In the genomic region with DNA sequence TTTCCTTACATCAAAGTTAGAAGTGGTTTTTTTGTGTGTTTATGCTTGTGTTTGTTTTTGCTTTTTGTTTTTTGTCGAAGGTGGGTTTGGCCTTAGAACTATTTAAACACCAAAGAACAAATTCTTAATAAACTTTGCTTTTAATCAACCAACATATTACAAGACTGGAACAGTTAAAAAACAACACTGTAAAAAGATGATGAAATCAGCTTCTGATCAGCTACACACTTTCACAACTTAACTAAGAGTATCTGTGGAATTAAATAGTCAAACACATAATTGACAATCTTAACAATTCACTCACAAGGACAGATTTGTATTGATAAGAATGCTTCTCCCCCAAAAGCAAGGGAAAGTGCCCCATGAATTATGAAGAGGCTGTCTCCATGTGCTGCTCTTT, we compare ENCODE assay signal across 1 cellular context.
TF ChIP-seq lines count a peak whose summit lies in the region.

No MANE protein-coding gene starts in this region.

TF ChIP-seq in K562, 482 proteins besides CTCF, POLR2A, EP300 and RAD21:
- TF ChIP-seq ZNF347 (CRISPR knock-in tag; IDR thresholded peaks at IDR 0.05; ENCODE audit: low read depth) = no peak
- no peak for TF ChIP-seq XRCC5 (IDR thresholded peaks at IDR 0.05; ENCODE audit: low read depth, low read length)
- no peak for TF ChIP-seq TRIM24 (IDR thresholded peaks at IDR 0.05)
- TF ChIP-seq, protein P1, sequence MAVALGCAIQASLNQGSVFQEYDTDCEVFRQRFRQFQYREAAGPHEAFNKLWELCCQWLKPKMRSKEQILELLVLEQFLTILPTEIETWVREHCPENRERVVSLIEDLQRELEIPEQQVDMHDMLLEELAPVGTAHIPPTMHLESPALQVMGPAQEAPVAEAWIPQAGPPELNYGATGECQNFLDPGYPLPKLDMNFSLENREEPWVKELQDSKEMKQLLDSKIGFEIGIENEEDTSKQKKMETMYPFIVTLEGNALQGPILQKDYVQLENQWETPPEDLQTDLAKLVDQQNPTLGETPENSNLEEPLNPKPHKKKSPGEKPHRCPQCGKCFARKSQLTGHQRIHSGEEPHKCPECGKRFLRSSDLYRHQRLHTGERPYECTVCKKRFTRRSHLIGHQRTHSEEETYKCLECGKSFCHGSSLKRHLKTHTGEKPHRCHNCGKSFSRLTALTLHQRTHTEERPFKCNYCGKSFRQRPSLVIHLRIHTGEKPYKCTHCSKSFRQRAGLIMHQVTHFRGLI (CRISPR knock-in tag; IDR thresholded peaks at IDR 0.05) = no peak
- TF ChIP-seq SNRNP70 (optimal IDR thresholded peaks at IDR 0.05; ENCODE audit: low read depth, low read length) = no peak
- TF ChIP-seq SMAD1 (IDR thresholded peaks at IDR 0.05; ENCODE audit: low read depth, low read length, partially characterized antibody) = no peak
- TF ChIP-seq, protein P2, sequence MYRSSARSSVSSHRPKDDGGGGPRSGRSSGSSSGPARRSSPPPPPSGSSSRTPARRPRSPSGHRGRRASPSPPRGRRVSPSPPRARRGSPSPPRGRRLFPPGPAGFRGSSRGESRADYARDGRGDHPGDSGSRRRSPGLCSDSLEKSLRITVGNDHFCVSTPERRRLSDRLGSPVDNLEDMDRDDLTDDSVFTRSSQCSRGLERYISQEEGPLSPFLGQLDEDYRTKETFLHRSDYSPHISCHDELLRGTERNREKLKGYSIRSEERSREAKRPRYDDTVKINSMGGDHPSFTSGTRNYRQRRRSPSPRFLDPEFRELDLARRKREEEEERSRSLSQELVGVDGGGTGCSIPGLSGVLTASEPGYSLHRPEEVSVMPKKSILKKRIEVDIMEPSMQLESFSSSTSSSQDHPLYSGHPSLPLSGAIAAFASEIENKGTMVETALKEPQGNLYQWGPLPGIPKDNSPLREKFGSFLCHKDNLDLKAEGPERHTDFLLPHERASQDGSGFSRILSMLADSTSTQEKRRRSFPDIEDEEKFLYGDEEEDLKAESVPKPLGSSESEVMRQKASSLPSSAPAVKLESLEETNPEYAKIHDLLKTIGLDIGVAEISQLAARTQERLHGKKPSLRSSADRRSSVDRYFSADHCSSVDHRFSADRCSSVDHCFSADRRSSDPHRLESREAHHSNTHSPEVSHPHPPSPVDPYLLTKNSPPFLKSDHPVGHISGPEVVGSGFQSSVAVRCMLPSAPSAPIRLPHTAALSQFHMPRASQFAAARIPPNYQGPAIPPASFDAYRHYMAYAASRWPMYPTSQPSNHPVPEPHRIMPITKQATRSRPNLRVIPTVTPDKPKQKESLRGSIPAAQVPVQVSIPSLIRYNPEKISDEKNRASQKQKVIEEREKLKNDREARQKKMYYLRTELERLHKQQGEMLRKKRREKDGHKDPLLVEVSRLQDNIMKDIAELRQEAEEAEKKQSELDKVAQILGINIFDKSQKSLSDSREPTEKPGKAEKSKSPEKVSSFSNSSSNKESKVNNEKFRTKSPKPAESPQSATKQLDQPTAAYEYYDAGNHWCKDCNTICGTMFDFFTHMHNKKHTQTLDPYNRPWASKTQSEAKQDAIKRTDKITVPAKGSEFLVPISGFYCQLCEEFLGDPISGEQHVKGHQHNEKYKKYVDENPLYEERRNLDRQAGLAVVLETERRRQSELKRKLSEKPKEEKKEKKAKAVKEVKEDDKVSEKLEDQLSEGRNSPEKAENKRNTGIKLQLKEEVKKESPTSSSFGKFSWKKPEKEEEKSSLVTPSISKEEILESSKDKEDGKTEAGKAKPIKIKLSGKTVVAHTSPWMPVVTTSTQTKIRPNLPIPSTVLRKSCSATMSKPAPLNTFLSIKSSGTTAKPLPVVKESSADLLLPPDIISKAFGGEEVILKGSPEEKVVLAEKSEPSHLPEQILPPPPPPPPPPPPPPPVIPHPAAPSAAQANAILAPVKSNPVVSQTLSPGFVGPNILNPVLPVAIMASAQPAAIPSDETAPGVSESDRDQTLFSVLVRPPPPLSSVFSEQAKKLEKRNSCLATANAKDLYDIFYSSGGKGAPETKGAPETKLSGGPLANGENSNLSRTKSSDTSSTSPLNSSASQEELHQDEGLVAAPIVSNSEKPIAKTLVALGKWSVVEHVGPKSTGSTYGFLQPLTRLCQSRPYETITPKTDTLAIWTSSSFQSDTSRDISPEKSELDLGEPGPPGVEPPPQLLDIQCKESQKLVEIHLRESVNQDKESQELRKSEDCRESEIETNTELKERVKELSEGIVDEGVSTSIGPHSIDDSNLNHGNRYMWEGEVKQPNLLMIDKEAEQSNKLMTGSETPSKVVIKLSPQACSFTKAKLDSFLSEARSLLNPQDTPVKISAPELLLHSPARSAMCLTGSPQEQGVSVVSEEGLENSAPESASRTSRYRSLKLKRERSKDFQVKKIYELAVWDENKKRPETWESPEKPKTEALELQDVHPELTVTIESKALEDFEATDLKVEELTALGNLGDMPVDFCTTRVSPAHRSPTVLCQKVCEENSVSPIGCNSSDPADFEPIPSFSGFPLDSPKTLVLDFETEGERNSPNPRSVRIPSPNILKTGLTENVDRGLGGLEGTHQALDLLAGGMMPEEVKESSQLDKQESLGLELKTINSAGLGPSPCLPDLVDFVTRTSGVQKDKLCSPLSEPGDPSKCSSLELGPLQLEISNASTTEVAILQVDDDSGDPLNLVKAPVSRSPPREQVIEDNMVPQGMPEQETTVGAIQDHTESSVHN (IDR thresholded peaks at IDR 0.05; ENCODE audit: borderline replicate concordance in 1 of 2, low read depth in 1 of 2) = no peak
- no peak for TF ChIP-seq RBM39 (optimal IDR thresholded peaks at IDR 0.05; ENCODE audit: low read depth, low read length)
- TF ChIP-seq SAFB (IDR thresholded peaks at IDR 0.05; ENCODE audit: borderline replicate concordance, low read depth, low read length) = no peak
- TF ChIP-seq FOXK2 (conservative IDR thresholded peaks at IDR 0.05 in 1 of 2, IDR thresholded peaks at IDR 0.05 in 1 of 2; ENCODE audit: low read depth in 2 of 2) = no peak
- no peak for TF ChIP-seq ZNF324 (CRISPR knock-in tag; IDR thresholded peaks at IDR 0.05)
- no peak for TF ChIP-seq CEBPG (CRISPR knock-in tag; IDR thresholded peaks at IDR 0.05)
- peak; percentile 52 to 69 for TF ChIP-seq CEBPG (tag; conservative IDR thresholded peaks at IDR 0.05 in 1 of 2, IDR thresholded peaks at IDR 0.05 in 1 of 2)
- TF ChIP-seq ELF1 (tag; IDR thresholded peaks at IDR 0.05) = no peak
- TF ChIP-seq, protein P3, sequence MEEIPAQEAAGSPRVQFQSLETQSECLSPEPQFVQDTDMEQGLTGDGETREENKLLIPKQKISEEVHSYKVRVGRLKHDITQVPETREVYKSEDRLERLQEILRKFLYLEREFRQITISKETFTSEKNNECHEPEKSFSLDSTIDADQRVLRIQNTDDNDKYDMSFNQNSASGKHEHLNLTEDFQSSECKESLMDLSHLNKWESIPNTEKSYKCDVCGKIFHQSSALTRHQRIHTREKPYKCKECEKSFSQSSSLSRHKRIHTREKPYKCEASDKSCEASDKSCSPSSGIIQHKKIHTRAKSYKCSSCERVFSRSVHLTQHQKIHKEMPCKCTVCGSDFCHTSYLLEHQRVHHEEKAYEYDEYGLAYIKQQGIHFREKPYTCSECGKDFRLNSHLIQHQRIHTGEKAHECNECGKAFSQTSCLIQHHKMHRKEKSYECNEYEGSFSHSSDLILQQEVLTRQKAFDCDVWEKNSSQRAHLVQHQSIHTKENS (CRISPR knock-in tag; IDR thresholded peaks at IDR 0.05) = no peak
- no peak for TF ChIP-seq MCM7 (IDR thresholded peaks at IDR 0.05)
- no peak for TF ChIP-seq ZNF830 (CRISPR knock-in tag; IDR thresholded peaks at IDR 0.05)
- TF ChIP-seq EHMT2 (IDR thresholded peaks at IDR 0.05) = no peak
- no peak for TF ChIP-seq FOXK1 (CRISPR knock-in tag; IDR thresholded peaks at IDR 0.05; ENCODE audit: borderline replicate concordance)
- TF ChIP-seq GABPB1 (CRISPR knock-in tag; IDR thresholded peaks at IDR 0.05) = no peak
- TF ChIP-seq NR4A1 (CRISPR knock-in tag; IDR thresholded peaks at IDR 0.05) = no peak
- no peak for TF ChIP-seq NR4A1 (tag; IDR thresholded peaks at IDR 0.05)
- no peak for TF ChIP-seq SMAD2 (IDR thresholded peaks at IDR 0.05; ENCODE audit: low read depth, low read length)
- peak; percentile 61; the same call in 1 of the 2 replicates for TF ChIP-seq CEBPB (tag; IDR thresholded peaks at IDR 0.05)
- TF ChIP-seq, protein P4, sequence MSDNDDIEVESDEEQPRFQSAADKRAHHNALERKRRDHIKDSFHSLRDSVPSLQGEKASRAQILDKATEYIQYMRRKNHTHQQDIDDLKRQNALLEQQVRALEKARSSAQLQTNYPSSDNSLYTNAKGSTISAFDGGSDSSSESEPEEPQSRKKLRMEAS (CRISPR knock-in tag; IDR thresholded peaks at IDR 0.05) = no peak
- TF ChIP-seq, protein P5, sequence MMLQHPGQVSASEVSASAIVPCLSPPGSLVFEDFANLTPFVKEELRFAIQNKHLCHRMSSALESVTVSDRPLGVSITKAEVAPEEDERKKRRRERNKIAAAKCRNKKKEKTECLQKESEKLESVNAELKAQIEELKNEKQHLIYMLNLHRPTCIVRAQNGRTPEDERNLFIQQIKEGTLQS (IDR thresholded peaks at IDR 0.05) = peak; percentile 77
- TF ChIP-seq, protein P5 (CRISPR knock-in tag; conservative IDR thresholded peaks at IDR 0.05) = no peak
- TF ChIP-seq CSDE1 (IDR thresholded peaks at IDR 0.05) = no peak
